ENCODE assay signal across 25 cellular contexts in the genomic region with DNA sequence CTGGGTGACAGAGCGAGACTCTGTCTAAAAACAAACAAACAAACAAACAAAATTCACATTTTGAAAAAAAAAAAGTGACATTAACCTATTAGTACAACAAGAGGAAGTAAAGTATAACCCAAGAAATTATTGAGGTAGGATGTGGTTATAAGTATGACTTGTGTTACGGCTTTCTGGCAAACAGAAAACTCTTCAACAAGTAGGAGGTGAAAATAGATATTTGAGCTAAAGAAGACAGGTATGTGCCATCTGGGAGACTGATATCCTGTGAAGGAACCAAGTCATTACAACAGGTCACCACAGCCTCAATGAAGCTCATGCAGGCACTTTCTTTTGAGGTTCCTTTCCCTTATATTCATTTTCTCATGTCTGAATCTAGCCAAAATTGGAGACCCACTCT. TPM values are rescaled to one million over a fixed set of nuclear protein-coding genes. Genes with fewer than 3 reads are reported as not detected.
DNase-seq lines count a peak whose midpoint lies in the region; ATAC-seq and TF ChIP-seq lines count a peak whose summit lies in the region.
"Had no signal": no experiment of that assay in that cellular context is flagged by ENCODE, and none has a peak within 500 bp of the region (broad histone marks: within the 10 kb centered on the region; RNA-seq: fewer than 3 reads in every experiment).

No MANE protein-coding gene starts in this region.

- TF ChIP-seq CTCF in WTC11 (IDR thresholded peaks at IDR 0.05) (no peak), GM13976 (IDR thresholded peaks at IDR 0.05; ENCODE audit: borderline replicate concordance, control extremely low read depth, extremely low read depth, insufficient read depth, missing control alignments) (no peak)

- no peak for DNase-seq in activated naive CD4-positive, alpha-beta T cell treated with Interleukin-2 at 50 U/mL for 16 hours
- no peak for DNase-seq in WTC11 (ENCODE audit: low spot score)
- no peak for DNase-seq in activated naive CD8-positive, alpha-beta T cell treated with anti-CD3 and anti-CD28 coated beads, Interleukin-2, amount 10 ng/mL, durations not matched to agents 7 days and 5 days
- no peak for DNase-seq in GM13976 (ENCODE audit: low spot score)
- DNase-seq in SW 1271 (lab: John Stamatoyannopoulos, UW), result no peak
- DNase-seq: caudate nucleus; endodermal cell; foreskin keratinocyte; GM23248; heart left ventricle; kidney glomerular epithelial cell; lower lobe of right lung; NCI-H1417 treated with DMSO at 0.1 percent for 48 hours; NCI-H2107; NCI-H748 treated with DMSO at 0.1 percent for 48 hours; nephron progenitor cell; pancreas; SJCRH30; stimulated activated CD4-positive, alpha-beta T cell treated with anti-CD3 and anti-CD28 coated beads, Interleukin-2, amount 100 ng/mL, for 24 hours; substantia nigra; upper lobe of right lung had no signal

- no peak overlapping the region for H3K4me3 Mint-ChIP-seq in activated naive CD4-positive, alpha-beta T cell treated with anti-CD3 and anti-CD28 coated beads, Interleukin-2, amount 50 U/mL, for 24 hours
- H3K4me3 Mint-ChIP-seq in WTC11, result no peak overlapping the region
- peak overlapping the region; percentile 64 for H3K4me3 Mint-ChIP-seq in activated naive CD8-positive, alpha-beta T cell treated with anti-CD3 and anti-CD28 coated beads, Interleukin-2, amount 10 ng/mL, durations not matched to agents 7 days and 5 days
- H3K4me3 Mint-ChIP-seq: endodermal cell, nephron progenitor cell had no signal

- no peaks in the 10 kb centered on the region for H3K9me3 Mint-ChIP-seq in activated naive CD4-positive, alpha-beta T cell treated with anti-CD3 and anti-CD28 coated beads, Interleukin-2, amount 50 U/mL, for 24 hours
- no peaks in the 10 kb centered on the region for H3K9me3 Mint-ChIP-seq in WTC11
- H3K9me3 Mint-ChIP-seq in activated naive CD8-positive, alpha-beta T cell treated with anti-CD3 and anti-CD28 coated beads, Interleukin-2, amount 10 ng/mL, durations not matched to agents 7 days and 5 days, result no peaks in the 10 kb centered on the region
- H3K9me3 Mint-ChIP-seq: nephron progenitor cell had no signal

- peaks cover 28% of the 10 kb centered on the region for H3K4me1 Mint-ChIP-seq in activated naive CD4-positive, alpha-beta T cell treated with anti-CD3 and anti-CD28 coated beads, Interleukin-2, amount 50 U/mL, for 24 hours
- H3K4me1 Mint-ChIP-seq in WTC11, result no peaks in the 10 kb centered on the region
- H3K4me1 Mint-ChIP-seq in activated naive CD8-positive, alpha-beta T cell treated with anti-CD3 and anti-CD28 coated beads, Interleukin-2, amount 10 ng/mL, durations not matched to agents 7 days and 5 days, result peaks cover 19% of the 10 kb centered on the region
- H3K4me1 Mint-ChIP-seq: endodermal cell, nephron progenitor cell had no signal

- POLR2A ChIA-PET in WTC11 (lab: Charles Lee), result no interaction called here
- POLR2A ChIA-PET in activated naive CD8-positive, alpha-beta T cell treated with anti-CD3 and anti-CD28 coated beads, Interleukin-2, amount 10 ng/mL, durations not matched to agents 7 days and 5 days (lab: Charles Lee), result interaction anchor here (0.8 kb wide), 1 partner anchor 11 kb away, joined by 4 read pairs; no protein-coding TSS in a partner anchor

- CTCF ChIA-PET in WTC11 (lab: Charles Lee), result no interaction called here

- peak overlapping the region; percentile 80 for H3K27ac Mint-ChIP-seq in activated naive CD4-positive, alpha-beta T cell treated with anti-CD3 and anti-CD28 coated beads, Interleukin-2, amount 50 U/mL, for 24 hours
- peak overlapping the region; percentile 23; the same call in 1 of the 2 replicates for H3K27ac Mint-ChIP-seq in WTC11
- peak overlapping the region; percentile 89 for H3K27ac Mint-ChIP-seq in activated naive CD8-positive, alpha-beta T cell treated with anti-CD3 and anti-CD28 coated beads, Interleukin-2, amount 10 ng/mL, durations not matched to agents 7 days and 5 days
- H3K27ac Mint-ChIP-seq: endodermal cell, nephron progenitor cell had no signal

- H3K36me3 Mint-ChIP-seq in activated naive CD4-positive, alpha-beta T cell treated with anti-CD3 and anti-CD28 coated beads, Interleukin-2, amount 50 U/mL, for 24 hours, result peaks cover 15% of the 10 kb centered on the region
- peaks cover 31% of the 10 kb centered on the region for H3K36me3 Mint-ChIP-seq in WTC11
- H3K36me3 Mint-ChIP-seq in activated naive CD8-positive, alpha-beta T cell treated with anti-CD3 and anti-CD28 coated beads, Interleukin-2, amount 10 ng/mL, durations not matched to agents 7 days and 5 days, result peaks cover 35% of the 10 kb centered on the region

- ATAC-seq in WTC11 (no peak), GM21619 (IDR thresholded peaks at IDR 0.05; ENCODE audit: unreplicated experiment) (no peak)
- peak; percentile 75 for ATAC-seq in activated naive CD8-positive, alpha-beta T cell treated with anti-CD3 and anti-CD28 coated beads, Interleukin-2, amount 10 ng/mL, durations not matched to agents 7 days and 5 days (ENCODE audit: low read depth)
- ATAC-seq: esophagus mucosa, foreskin keratinocyte, heart left ventricle, lower lobe of right lung, pancreas, upper lobe of right lung had no signal

- in situ Hi-C loops in GM13976 (cut with MboI; ENCODE audit: low sequenced_read_pairs, unreplicated experiment), result no loop called here

- H3K27me3 Mint-ChIP-seq in activated naive CD4-positive, alpha-beta T cell treated with anti-CD3 and anti-CD28 coated beads, Interleukin-2, amount 50 U/mL, for 24 hours, result no peaks in the 10 kb centered on the region
- H3K27me3 Mint-ChIP-seq in WTC11 (ENCODE audit: low read depth), result no peaks in the 10 kb centered on the region
- no peaks in the 10 kb centered on the region for H3K27me3 Mint-ChIP-seq in activated naive CD8-positive, alpha-beta T cell treated with anti-CD3 and anti-CD28 coated beads, Interleukin-2, amount 10 ng/mL, durations not matched to agents 7 days and 5 days

TF ChIP-seq in WTC11, 78 proteins besides CTCF, POLR2A, EP300 and RAD21:
- no peak for TF ChIP-seq ATF1 (CRISPR knock-in tag; IDR thresholded peaks at IDR 0.05)
- no peak for TF ChIP-seq TEAD1 (CRISPR knock-in tag; IDR thresholded peaks at IDR 0.05)
- TF ChIP-seq, protein P1, sequence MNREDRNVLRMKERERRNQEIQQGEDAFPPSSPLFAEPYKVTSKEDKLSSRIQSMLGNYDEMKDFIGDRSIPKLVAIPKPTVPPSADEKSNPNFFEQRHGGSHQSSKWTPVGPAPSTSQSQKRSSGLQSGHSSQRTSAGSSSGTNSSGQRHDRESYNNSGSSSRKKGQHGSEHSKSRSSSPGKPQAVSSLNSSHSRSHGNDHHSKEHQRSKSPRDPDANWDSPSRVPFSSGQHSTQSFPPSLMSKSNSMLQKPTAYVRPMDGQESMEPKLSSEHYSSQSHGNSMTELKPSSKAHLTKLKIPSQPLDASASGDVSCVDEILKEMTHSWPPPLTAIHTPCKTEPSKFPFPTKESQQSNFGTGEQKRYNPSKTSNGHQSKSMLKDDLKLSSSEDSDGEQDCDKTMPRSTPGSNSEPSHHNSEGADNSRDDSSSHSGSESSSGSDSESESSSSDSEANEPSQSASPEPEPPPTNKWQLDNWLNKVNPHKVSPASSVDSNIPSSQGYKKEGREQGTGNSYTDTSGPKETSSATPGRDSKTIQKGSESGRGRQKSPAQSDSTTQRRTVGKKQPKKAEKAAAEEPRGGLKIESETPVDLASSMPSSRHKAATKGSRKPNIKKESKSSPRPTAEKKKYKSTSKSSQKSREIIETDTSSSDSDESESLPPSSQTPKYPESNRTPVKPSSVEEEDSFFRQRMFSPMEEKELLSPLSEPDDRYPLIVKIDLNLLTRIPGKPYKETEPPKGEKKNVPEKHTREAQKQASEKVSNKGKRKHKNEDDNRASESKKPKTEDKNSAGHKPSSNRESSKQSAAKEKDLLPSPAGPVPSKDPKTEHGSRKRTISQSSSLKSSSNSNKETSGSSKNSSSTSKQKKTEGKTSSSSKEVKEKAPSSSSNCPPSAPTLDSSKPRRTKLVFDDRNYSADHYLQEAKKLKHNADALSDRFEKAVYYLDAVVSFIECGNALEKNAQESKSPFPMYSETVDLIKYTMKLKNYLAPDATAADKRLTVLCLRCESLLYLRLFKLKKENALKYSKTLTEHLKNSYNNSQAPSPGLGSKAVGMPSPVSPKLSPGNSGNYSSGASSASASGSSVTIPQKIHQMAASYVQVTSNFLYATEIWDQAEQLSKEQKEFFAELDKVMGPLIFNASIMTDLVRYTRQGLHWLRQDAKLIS (CRISPR knock-in tag; IDR thresholded peaks at IDR 0.05; ENCODE audit: borderline replicate concordance), result no peak
TF ChIP-seq in WTC11: peak in this region for 0.

RNA-seq across cellular contexts. Expression of a gene that starts 28.8 kb away (rescaled TPM):
- 0.09 to 0.25 TPM (median 0.17 TPM) in 3 replicates for total RNA-seq in WTC11 (2021)
- total RNA-seq in activated naive CD8-positive, alpha-beta T cell treated with anti-CD3 and anti-CD28 coated beads, Interleukin-2, amount 10 ng/mL, durations not matched to agents 7 days and 5 days, result not detected
- total RNA-seq: foreskin keratinocyte, heart left ventricle, smooth muscle cell had no signal

RNA-seq across cellular contexts. Expression of a gene that starts 46.8 kb away (rescaled TPM):
- total RNA-seq in WTC11 (2021), result 31.0 to 34.9 TPM (median 34.2 TPM) in 3 replicates
- 100 to 1,000 TPM; 222 to 229 TPM for total RNA-seq in activated naive CD8-positive, alpha-beta T cell treated with anti-CD3 and anti-CD28 coated beads, Interleukin-2, amount 10 ng/mL, durations not matched to agents 7 days and 5 days

Comparison
In these comparisons a context has a peak if more than half of its experiments do, and no peak if none do; other contexts are left out.
1. H3K27ac Mint-ChIP-seq: peak in every context shown above with its lines; median percentile 89 in activated naive CD8-positive, alpha-beta T cell treated with anti-CD3 and anti-CD28 coated beads, Interleukin-2, amount 10 ng/mL, durations not matched to agents 7 days and 5 days; 80 in activated naive CD4-positive, alpha-beta T cell treated with anti-CD3 and anti-CD28 coated beads, Interleukin-2, amount 50 U/mL, for 24 hours; 23 in WTC11.